ENCODE assay signal across 31 cellular contexts in genomic region chr16:70157105-70157476, GRCh38. TPM values are rescaled to one million over a fixed set of nuclear protein-coding genes. Genes with fewer than 3 reads are reported as not detected.
DNase-seq lines count a peak whose midpoint lies in the region; ATAC-seq and TF ChIP-seq lines count a peak whose summit lies in the region.
"Had no signal": no experiment of that assay in that cellular context is flagged by ENCODE, and none has a peak within 500 bp of the region (broad histone marks: within the 10 kb centered on the region; RNA-seq: fewer than 3 reads in every experiment).

No MANE protein-coding gene starts in this region.

- no peaks in the 10 kb centered on the region for H3K4me1 Mint-ChIP-seq in activated T-cell treated with anti-CD3 and anti-CD28 coated beads, Interleukin-2, amount 50 U/mL, for 72 hours (ENCODE audit: low read depth)
- H3K4me1 Mint-ChIP-seq: immature natural killer cell, neural progenitor cell had no signal

- peak overlapping the region; percentile 61 for H3K27ac Mint-ChIP-seq in activated T-cell treated with anti-CD3 and anti-CD28 coated beads, Interleukin-2, amount 50 U/mL, for 72 hours
- H3K27ac Mint-ChIP-seq: activated naive CD4-positive, alpha-beta T cell treated with anti-CD3 and anti-CD28 coated beads for 36 hours; neural progenitor cell; T-helper 2 cell treated with Interferon-gamma antibody and Interleukin-4, amounts not matched to agents 5 μg/mL and 100 μg/mL, for 36 hours; type B pancreatic cell had no signal

- peaks cover 77% of the 10 kb centered on the region for H3K36me3 ChIP-seq in right atrium auricular region
- H3K36me3 ChIP-seq: neural progenitor cell had no signal

- DNase-seq in left cardiac atrium (peak; percentile 20), right atrium auricular region (ENCODE audit: low spot score) (no peak), myocyte (ENCODE audit: low read depth) (peak; percentile 94), NAMALWA (ENCODE audit: low spot score) (no peak), hypothalamus (lab: John Stamatoyannopoulos, UW) (no peak), cerebellar cortex (ENCODE audit: low spot score) (no peak)
- DNase-seq in activated T-cell treated with anti-CD3 and anti-CD28 coated beads, Interleukin-2, amount 50 U/mL, for 72 hours, result no peak
- DNase-seq in stimulated activated naive CD4-positive, alpha-beta T cell (lab: John Stamatoyannopoulos, UW), result no peak
- DNase-seq: activated CD4-positive, alpha-beta T cell treated with anti-CD3 and anti-CD28 coated beads, Interleukin-2, amount 50 U/mL, for 48 hours; activated naive CD4-positive, alpha-beta T cell treated with anti-CD3 and anti-CD28 coated beads for 36 hours; anterior cingulate cortex; C1 segment of cervical spinal cord; Calu3; foreskin fibroblast; heart right ventricle; immature natural killer cell; left ventricle myocardium superior; NCI-H1417; NCI-H2081 treated with DMSO at 0.1 percent for 48 hours; NCI-H524; stimulated activated CD4-positive, alpha-beta T cell treated with anti-CD3 and anti-CD28 coated beads, Interleukin-4, amount 100 ng/mL, for 24 hours; stomach had no signal

- H3K27ac ChIP-seq in right atrium auricular region, result no peak overlapping the region
- H3K27ac ChIP-seq: cardiac muscle cell, epithelial cell of prostate, heart right ventricle, HL-60, neural progenitor cell, stomach had no signal

- intact Hi-C loops in left cardiac atrium (cut with DNase I), result no loop called here

- peak in 1 of 2 donors; percentile 9 for ATAC-seq in left cardiac atrium
- ATAC-seq in activated T-cell treated with anti-CD3 and anti-CD28 coated beads, Interleukin-2, amount 50 U/mL, for 72 hours (replicated peaks in 1 of 2), result no peak
- ATAC-seq: left ventricle myocardium superior had no signal

- no peak overlapping the region for H3K4me3 ChIP-seq in right atrium auricular region
- H3K4me3 ChIP-seq: cardiac muscle cell, HAP-1, heart right ventricle, neural progenitor cell, stomach had no signal

- H3K4me3 Mint-ChIP-seq in activated T-cell treated with anti-CD3 and anti-CD28 coated beads, Interleukin-2, amount 50 U/mL, for 72 hours, result no peak overlapping the region
- H3K4me3 Mint-ChIP-seq: activated naive CD4-positive, alpha-beta T cell treated with anti-CD3 and anti-CD28 coated beads for 36 hours; IgD-negative memory B cell; immature natural killer cell; neural progenitor cell; T-helper 2 cell treated with Interferon-gamma antibody and Interleukin-4, amounts not matched to agents 5 μg/mL and 100 μg/mL, for 36 hours; type B pancreatic cell had no signal

- no peaks in the 10 kb centered on the region for H3K9me3 ChIP-seq in right atrium auricular region
- H3K9me3 ChIP-seq: HAP-1, heart right ventricle, stomach had no signal

- H3K27me3 ChIP-seq in right atrium auricular region, result no peaks in the 10 kb centered on the region
- H3K27me3 ChIP-seq: cardiac muscle cell, heart right ventricle, neural progenitor cell, stomach had no signal

- H3K27me3 Mint-ChIP-seq in activated T-cell treated with anti-CD3 and anti-CD28 coated beads, Interleukin-2, amount 50 U/mL, for 72 hours (ENCODE audit: low read depth), result no peaks in the 10 kb centered on the region
- H3K27me3 Mint-ChIP-seq: IgD-negative memory B cell, type B pancreatic cell had no signal

- H3K36me3 Mint-ChIP-seq in activated T-cell treated with anti-CD3 and anti-CD28 coated beads, Interleukin-2, amount 50 U/mL, for 72 hours (ENCODE audit: insufficient read depth in 2 of 2), result peaks cover 4 to 19% of the 10 kb centered on the region in 2 donors

- TF ChIP-seq CTCF in right atrium auricular region (IDR thresholded peaks at IDR 0.05), result no peak

- H3K9me3 Mint-ChIP-seq in activated T-cell treated with anti-CD3 and anti-CD28 coated beads, Interleukin-2, amount 50 U/mL, for 72 hours, result no peaks in the 10 kb centered on the region
- H3K9me3 Mint-ChIP-seq: activated naive CD4-positive, alpha-beta T cell treated with anti-CD3 and anti-CD28 coated beads for 36 hours; IgD-negative memory B cell; immature natural killer cell; neural progenitor cell; T-helper 2 cell treated with Interferon-gamma antibody and Interleukin-4, amounts not matched to agents 5 μg/mL and 100 μg/mL, for 36 hours; type B pancreatic cell had no signal

- H3K4me1 ChIP-seq in right atrium auricular region, result no peaks in the 10 kb centered on the region
- H3K4me1 ChIP-seq: HAP-1, heart right ventricle, neural progenitor cell had no signal

RNA-seq across cellular contexts. Expression of gene CLEC18C, which starts 16.5 kb away (rescaled TPM):
- total RNA-seq in left cardiac atrium (under 1 TPM; 0.24 to 0.73 TPM), right atrium auricular region (not detected), myocyte (0.16 and 0.43 TPM in 2 replicates)
- under 1 TPM; 0.35 to 0.84 TPM for total RNA-seq in activated T-cell treated with anti-CD3 and anti-CD28 coated beads, Interleukin-2, amount 50 U/mL, for 72 hours
- 0.38 TPM for polyA plus RNA-seq in myocyte (2012)
- total RNA-seq: left ventricle myocardium superior, M059J had no signal
- polyA plus RNA-seq: cardiac muscle cell, IgD-negative memory B cell, immature natural killer cell had no signal

RNA-seq across cellular contexts. Expression of gene PDPR, which starts 43.0 kb away (rescaled TPM):
- total RNA-seq in left cardiac atrium (10 to 100 TPM; 18.8 to 39.5 TPM), right atrium auricular region (10 to 100 TPM; 19.3 to 26.4 TPM), myocyte (13.6 and 15.6 TPM in 2 replicates)
- 10 to 100 TPM; 27.7 to 33.6 TPM for total RNA-seq in activated T-cell treated with anti-CD3 and anti-CD28 coated beads, Interleukin-2, amount 50 U/mL, for 72 hours
- polyA plus RNA-seq in myocyte (2012), result 17.2 TPM

Comparison
In these comparisons a context has a peak if more than half of its experiments do, and no peak if none do; other contexts are left out.
1. DNase-seq: peak in left cardiac atrium (single experiment) and myocyte (single experiment); none in right atrium auricular region (single experiment), activated T-cell treated with anti-CD3 and anti-CD28 coated beads, Interleukin-2, amount 50 U/mL, for 72 hours (0 of 2), stimulated activated naive CD4-positive, alpha-beta T cell (0 of 6), NAMALWA (single experiment), hypothalamus (0 of 51) and cerebellar cortex (single experiment).